In the genomic region with DNA sequence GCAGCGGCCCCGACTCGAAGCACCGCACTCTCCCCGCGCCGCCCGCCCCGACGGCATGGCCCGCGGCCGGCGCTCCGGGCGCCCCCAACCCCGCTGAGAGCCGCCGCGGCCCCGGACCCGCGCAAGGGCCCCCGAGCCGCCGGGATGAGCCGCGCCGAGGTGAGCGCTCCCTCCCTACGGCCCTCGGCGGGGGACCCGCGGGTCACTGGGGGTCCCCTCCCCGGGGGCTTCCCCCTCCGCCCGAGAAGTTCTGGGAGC, we compare ENCODE assay signal across 8 cellular contexts. TPM values are rescaled to one million over a fixed set of nuclear protein-coding genes. Genes with fewer than 3 reads are reported as not detected.
A peak's percentile ranks its signal among the peaks of the same experiment; 100 is the strongest.
DNase-seq lines count a peak whose midpoint lies in the region; ATAC-seq lines count a peak whose summit lies in the region.

No MANE protein-coding gene starts in this region.

- H3K4me1 Mint-ChIP-seq in activated CD4-positive, alpha-beta memory T cell treated with anti-CD3 and anti-CD28 coated beads, Interleukin-2, amount 10 ng/mL, durations not matched to agents 7 days and 5 days: peaks cover 18% of the 10 kb centered on the region

- H3K27me3 Mint-ChIP-seq in activated CD4-positive, alpha-beta memory T cell treated with anti-CD3 and anti-CD28 coated beads, Interleukin-2, amount 10 ng/mL, durations not matched to agents 7 days and 5 days: peaks cover 45% of the 10 kb centered on the region

- peak overlapping the region; percentile 74 for H3K4me3 Mint-ChIP-seq in activated CD4-positive, alpha-beta memory T cell treated with anti-CD3 and anti-CD28 coated beads, Interleukin-2, amount 10 ng/mL, durations not matched to agents 7 days and 5 days

- no peak overlapping the region for H3K27ac Mint-ChIP-seq in activated CD4-positive, alpha-beta memory T cell treated with anti-CD3 and anti-CD28 coated beads, Interleukin-2, amount 10 ng/mL, durations not matched to agents 7 days and 5 days

- H3K9me3 Mint-ChIP-seq in activated CD4-positive, alpha-beta memory T cell treated with anti-CD3 and anti-CD28 coated beads, Interleukin-2, amount 10 ng/mL, durations not matched to agents 7 days and 5 days: no peaks in the 10 kb centered on the region

- peaks cover 19% of the 10 kb centered on the region for H3K4me1 ChIP-seq in ACC112 (ENCODE audit: control insufficient read depth, insufficient read depth, low read length, unreplicated experiment)

- POLR2A ChIA-PET in activated CD4-positive, alpha-beta memory T cell treated with anti-CD3 and anti-CD28 coated beads, Interleukin-2, amount 10 ng/mL, durations not matched to agents 7 days and 5 days (lab: Charles Lee): interaction anchor here (0.7 to 4.5 kb wide), 6 partner anchors 61 to 336 kb away, joined by 3 to 60 read pairs (median 6); no protein-coding TSS in a partner anchor

- H3K4me3 ChIP-seq in ACC112 (ENCODE audit: low read depth, low read length): peak overlapping the region; percentile 86
- peak overlapping the region; percentile 73 for H3K4me3 ChIP-seq in iPS-18c (ENCODE audit: insufficient read depth, low read depth, low read length)

- H2AFZ ChIP-seq in ACC112 (ENCODE audit: low read length, unreplicated experiment): peak overlapping the region; percentile 21

- H3K27me3 ChIP-seq in ACC112 (ENCODE audit: insufficient read depth, low read length): no peaks in the 10 kb centered on the region

- no peaks in the 10 kb centered on the region for H3K9me3 ChIP-seq in iPS-18c (ENCODE audit: control insufficient read depth, insufficient read depth, low read length)

- peak overlapping the region; percentile 96; the same call in 1 of the 2 replicates for H3K27ac ChIP-seq in ACC112 (ENCODE audit: low read depth, low read length)
- peak overlapping the region; percentile 65 for H3K27ac ChIP-seq in temporal lobe (ENCODE audit: low read depth, low read length)

- peak; percentile 13 for ATAC-seq in GM21528 (IDR thresholded peaks at IDR 0.05; ENCODE audit: low FRiP score, unreplicated experiment)
- ATAC-seq in HG02642 (IDR thresholded peaks at IDR 0.05; ENCODE audit: poor library complexity, unreplicated experiment): no peak

- DNase-seq in activated CD4-positive, alpha-beta memory T cell treated with anti-CD3 and anti-CD28 coated beads, Interleukin-2, amount 10 ng/mL, durations not matched to agents 7 days and 5 days: no peak
- DNase-seq in NCI-H2107 treated with DMSO at 0.1 percent for 48 hours (lab: John Stamatoyannopoulos, UW; ENCODE audit: unreplicated experiment) (no peak), DMS153 treated with DMSO at 0.1 percent for 48 hours (lab: John Stamatoyannopoulos, UW; ENCODE audit: unreplicated experiment) (no peak)

- H3K36me3 ChIP-seq in ACC112 (ENCODE audit: insufficient read depth, low read length): no peaks in the 10 kb centered on the region

- no peaks in the 10 kb centered on the region for H3K36me3 Mint-ChIP-seq in activated CD4-positive, alpha-beta memory T cell treated with anti-CD3 and anti-CD28 coated beads, Interleukin-2, amount 10 ng/mL, durations not matched to agents 7 days and 5 days (ENCODE audit: low read depth)

- H3K79me2 ChIP-seq in ACC112 (ENCODE audit: control insufficient read depth, insufficient read depth, low read length, unreplicated experiment): peaks cover 37% of the 10 kb centered on the region

- CTCF ChIA-PET in activated CD4-positive, alpha-beta memory T cell treated with anti-CD3 and anti-CD28 coated beads, Interleukin-2, amount 10 ng/mL, durations not matched to agents 7 days and 5 days (lab: Charles Lee): interaction anchor here (0.6 to 10.1 kb wide), 13 partner anchors 9 to 420 kb away, joined by 3 to 238 read pairs (median 6); partner anchors contain the start of gene CGRRF1

RNA-seq across cellular contexts. Expression of gene SAMD4A, which starts 0.8 kb away (rescaled TPM):
- 1 to 10 TPM; 1.0 to 1.2 TPM for total RNA-seq in activated CD4-positive, alpha-beta memory T cell treated with anti-CD3 and anti-CD28 coated beads, Interleukin-2, amount 10 ng/mL, durations not matched to agents 7 days and 5 days
- 9.1 TPM for total RNA-seq in temporal lobe

RNA-seq across cellular contexts. Expression of gene CGRRF1, which starts 56.4 kb away (rescaled TPM):
- 10 to 100 TPM; 13.3 to 14.0 TPM for total RNA-seq in activated CD4-positive, alpha-beta memory T cell treated with anti-CD3 and anti-CD28 coated beads, Interleukin-2, amount 10 ng/mL, durations not matched to agents 7 days and 5 days
- 17.0 TPM for total RNA-seq in temporal lobe
